In genomic region chr16:10624527-10624926, GRCh38 we compare ENCODE assay signal across 19 cellular contexts. TPM values are rescaled to one million over a fixed set of nuclear protein-coding genes. Genes with fewer than 3 reads are reported as not detected.
A peak's percentile ranks its signal among the peaks of the same experiment; 100 is the strongest.
DNase-seq lines count a peak whose midpoint lies in the region; ATAC-seq and TF ChIP-seq lines count a peak whose summit lies in the region.
"Had no signal": no experiment of that assay in that cellular context is flagged by ENCODE, and none has a peak within 500 bp of the region (broad histone marks: within the 10 kb centered on the region; RNA-seq: fewer than 3 reads in every experiment).

No MANE protein-coding gene starts in this region.

- H3K27me3 ChIP-seq in GM23338 (ENCODE audit: insufficient read depth), result no peaks in the 10 kb centered on the region
- H3K27me3 ChIP-seq in foreskin keratinocyte, result no peaks in the 10 kb centered on the region
- no peaks in the 10 kb centered on the region for H3K27me3 ChIP-seq in osteoblast (ENCODE audit: insufficient read depth, low read length)

- H3K4me1 ChIP-seq in GM23338 (ENCODE audit: insufficient read depth) (peaks cover 5% of the 10 kb centered on the region), foreskin keratinocyte (no peaks in the 10 kb centered on the region), osteoblast (ENCODE audit: insufficient read depth, low read length) (peaks cover 6% of the 10 kb centered on the region)

- H3K36me3 ChIP-seq in GM23338 (ENCODE audit: insufficient read depth) (no peaks in the 10 kb centered on the region), osteoblast (ENCODE audit: insufficient read depth, low read length) (no peaks in the 10 kb centered on the region)

- ATAC-seq in GM23338 (no peak), foreskin keratinocyte (peak; percentile 81), GM19397 (IDR thresholded peaks at IDR 0.05; ENCODE audit: unreplicated experiment) (no peak)
- ATAC-seq: Panc1 had no signal

- H3K79me2 ChIP-seq in GM23338 (replicated peaks; ENCODE audit: insufficient read depth) (no peaks in the 10 kb centered on the region), osteoblast (ENCODE audit: insufficient read depth, low read length) (no peaks in the 10 kb centered on the region)

- H3K9me2 ChIP-seq in GM23338 (ENCODE audit: insufficient read depth), result no peaks in the 10 kb centered on the region

- no peak overlapping the region for H3K4me3 Mint-ChIP-seq in GM23338
- H3K4me3 Mint-ChIP-seq: CD4-positive, CD25-positive, alpha-beta regulatory T cell had no signal

- no peaks in the 10 kb centered on the region; the same call in 2 of the 3 replicates for H3K9me3 Mint-ChIP-seq in GM23338

- H3K36me3 Mint-ChIP-seq in GM23338 (ENCODE audit: low read depth), result no peaks in the 10 kb centered on the region
- H3K36me3 Mint-ChIP-seq: CD4-positive, CD25-positive, alpha-beta regulatory T cell had no signal

- H3K9me3 ChIP-seq in osteoblast (ENCODE audit: low read depth, low read length), result no peaks in the 10 kb centered on the region

- H3K27ac Mint-ChIP-seq in GM23338, result peak overlapping the region; percentile 4; the same call in 1 of the 2 replicates
- H3K27ac Mint-ChIP-seq: CD4-positive, CD25-positive, alpha-beta regulatory T cell had no signal

- no peak overlapping the region for H3K4me3 ChIP-seq in GM23338
- H3K4me3 ChIP-seq in osteoblast (ENCODE audit: insufficient read depth, low read length), result no peak overlapping the region

- peak; percentile 13 for DNase-seq in COLO668 (lab: John Stamatoyannopoulos, UW; ENCODE audit: unreplicated experiment)
- DNase-seq in GM23338 (ENCODE audit: low spot score), result no peak
- DNase-seq in foreskin keratinocyte, result peak in 1 of 2 donors; percentile 26
- DNase-seq in osteoblast (ENCODE audit: insufficient read length, low spot score, missing footprints), result peak; percentile 53
- no peak for DNase-seq in middle frontal gyrus (ENCODE audit: extremely low spot score, low spot score)
- no peak for DNase-seq in amygdala (lab: John Stamatoyannopoulos, UW)
- DNase-seq: CD4-positive, CD25-positive, alpha-beta regulatory T cell; GDM1; KBM-7; NCI-H1092 treated with DMSO at 0.1 percent for 48 hours; NCI-H1436 treated with DMSO at 0.1 percent for 48 hours; NCI-H1930; NCI-H2227 treated with DMSO at 0.1 percent for 48 hours; NCI-H510A treated with DMSO at 0.1 percent for 48 hours; NCI-H82; SIG-M5; T-helper 1 cell had no signal

- H2AFZ ChIP-seq in GM23338 (no peak overlapping the region), osteoblast (ENCODE audit: low read length) (no peak overlapping the region)

- TF ChIP-seq CTCF in GM23338 (conservative IDR thresholded peaks at IDR 0.05; ENCODE audit: low read depth in 2 of 2) (no peak), foreskin keratinocyte (conservative IDR thresholded peaks at IDR 0.05) (no peak), osteoblast (IDR thresholded peaks at IDR 0.05; ENCODE audit: extremely low read depth, low read depth, low read length) (no peak)

- H3K4me1 Mint-ChIP-seq in GM23338, result peaks cover 4% of the 10 kb centered on the region; the same call in 2 of the 3 replicates
- H3K4me1 Mint-ChIP-seq: CD4-positive, CD25-positive, alpha-beta regulatory T cell had no signal

- no peaks in the 10 kb centered on the region for H3F3A ChIP-seq in GM23338 (replicated peaks; ENCODE audit: low read depth)

- H4K20me1 ChIP-seq in GM23338 (replicated peaks; ENCODE audit: insufficient read depth) (no peaks in the 10 kb centered on the region), osteoblast (ENCODE audit: insufficient read depth, low read length) (no peaks in the 10 kb centered on the region)

- peaks cover 12% of the 10 kb centered on the region for H3K27me3 Mint-ChIP-seq in GM23338 (ENCODE audit: insufficient read depth, low read depth, poor library complexity)

- H3K4me2 ChIP-seq in GM23338 (no peak overlapping the region), osteoblast (ENCODE audit: insufficient read depth, low read length) (no peak overlapping the region)

- H3K27ac ChIP-seq in GM23338 (ENCODE audit: low read depth) (no peak overlapping the region), foreskin keratinocyte (no peak overlapping the region), osteoblast (ENCODE audit: low read depth, low read length) (no peak overlapping the region)

TF ChIP-seq in GM23338, 12 proteins besides CTCF, POLR2A, EP300 and RAD21:
- no peak for TF ChIP-seq REST (IDR thresholded peaks at IDR 0.05; ENCODE audit: unreplicated experiment)

RNA-seq across cellular contexts. Expression of gene EMP2, which starts 44.1 kb away (rescaled TPM):
- total RNA-seq in GM23338 (2014; rRNA removed; shearing (Covaris generic)), result 7.3 and 7.4 TPM in 2 replicates
- polyA plus RNA-seq in GM23338 (2016; fragmentation: Nextera tagmentation; extraction: Ambion mirVana), result 34.2 and 40.1 TPM in 2 replicates
- 30.8 and 31.7 TPM in 2 replicates for total RNA-seq in foreskin keratinocyte
- polyA plus RNA-seq in foreskin keratinocyte, result 31.7 and 44.1 TPM in 2 replicates
- total RNA-seq in osteoblast, result 31.8 and 35.4 TPM in 2 replicates
- total RNA-seq: CD4-positive, CD25-positive, alpha-beta regulatory T cell had no signal
- polyA plus RNA-seq: CD4-positive, CD25-positive, alpha-beta regulatory T cell had no signal

Comparison
In these comparisons a context has a peak if more than half of its experiments do, and no peak if none do; other contexts are left out.
1. DNase-seq: peak in COLO668 (single experiment) and osteoblast (single experiment); none in GM23338 (single experiment), middle frontal gyrus (single experiment) and amygdala (0 of 56).